In genomic region chr12:40793471-40793870, GRCh38 we compare ENCODE assay signal across 23 cellular contexts.
A peak's percentile ranks its signal among the peaks of the same experiment; 100 is the strongest.
DNase-seq lines count a peak whose midpoint lies in the region; ATAC-seq, FAIRE-seq and TF ChIP-seq lines count a peak whose summit lies in the region.
"Had no signal": no experiment of that assay in that cellular context is flagged by ENCODE, and none has a peak within 500 bp of the region (broad histone marks: within the 10 kb centered on the region; RNA-seq: fewer than 3 reads in every experiment).

No MANE protein-coding gene starts in this region.

- TF ChIP-seq CTCF in DND-41 (IDR thresholded peaks at IDR 0.05; ENCODE audit: borderline replicate concordance, extremely low read depth, low read length, poor library complexity, severe bottlenecking) (no peak), MM.1S (IDR thresholded peaks at IDR 0.05; ENCODE audit: low read length) (no peak), H1 (IDR thresholded peaks at IDR 0.05; ENCODE audit: control extremely low read depth in 1 of 3, insufficient read depth in 1 of 3, low read depth in 1 of 3, low read length in 3 of 3) (no peak), tibial nerve (IDR thresholded peaks at IDR 0.05) (no peak), upper lobe of right lung (IDR thresholded peaks at IDR 0.05) (no peak)

- H2AFZ ChIP-seq in DND-41 (ENCODE audit: low read depth, low read length) (no peak overlapping the region), MM.1S (ENCODE audit: low read length) (no peak overlapping the region), H1 (ENCODE audit: low read length) (no peak overlapping the region)

- 0 out of 2 replicates have a peak, but pooled peaks cover 1% of the 10 kb centered on the region for H3K23me2 ChIP-seq in H1 (ENCODE audit: low read depth, low read length)

- no peak overlapping the region for H4K8ac ChIP-seq in H1 (ENCODE audit: extremely low read depth, insufficient read depth, low read length)

- WGBS in H1 (ENCODE audit: extremely low coverage in 1 of 2, insufficient coverage in 1 of 2, insufficient read length in 1 of 2, insufficient replicate concordance in 2 of 2, low coverage in 1 of 2, low lambda C conversion rate in 2 of 2, missing lambda C conversion rate in 1 of 2), 2 experiments: 89 to 100% methylated on average over 1 of the region's 1 CpG
- 42 to 44% methylated on average over 1 of the region's 1 CpG for WGBS in tibial nerve, 2 donors

- TF ChIP-seq EP300 in H1 (IDR thresholded peaks at IDR 0.05; ENCODE audit: borderline replicate concordance in 1 of 2, low read depth in 2 of 2, low read length in 2 of 2) (no peak), tibial nerve (IDR thresholded peaks at IDR 0.05) (no peak)

- ATAC-seq in DND-41 (ENCODE audit: insufficient read depth, low read depth) (peak; percentile 95), upper lobe of right lung (no peak), GM19467 (IDR thresholded peaks at IDR 0.05; ENCODE audit: unreplicated experiment) (no peak)
- ATAC-seq: Panc1, T-helper 17 cell had no signal

- no peak overlapping the region for H3K14ac ChIP-seq in H1 (ENCODE audit: insufficient read length)

- no peak for TF ChIP-seq RAD21 in H1 (IDR thresholded peaks at IDR 0.05 in 1 of 2, conservative IDR thresholded peaks at IDR 0.05 in 1 of 2; ENCODE audit: low read depth in 2 of 2, low read length in 2 of 2)

- peaks cover 6% of the 10 kb centered on the region for H3F3A ChIP-seq in MM.1S (ENCODE audit: insufficient read depth, low read length)

- H3K9ac ChIP-seq in DND-41 (ENCODE audit: low read depth, low read length) (no peak overlapping the region), MM.1S (ENCODE audit: low read length) (no peak overlapping the region), H1 (replicated peaks in 1 of 4; ENCODE audit: extremely low read depth in 1 of 4, low read depth in 3 of 4, low read length in 3 of 4) (no peak overlapping the region)
- H3K9ac ChIP-seq: BLaER1 treated with 17β-estradiol and CSF1 and Interleukin-3, amounts not matched to agents 10 nM and 100 nM had no signal

- POLR2A ChIA-PET in H1 (lab: Charles Lee; ENCODE audit: partially characterized antibody): no interaction called here

- intact Hi-C loops in upper lobe of right lung (cut with DNase I): no loop called here

- H3K9me2 ChIP-seq in MM.1S (replicated peaks; ENCODE audit: insufficient read depth, low read length): no peaks in the 10 kb centered on the region

- no peak overlapping the region for H3K4ac ChIP-seq in H1 (replicated peaks; ENCODE audit: insufficient read length, low read depth, low read length)

- H2BK120ac ChIP-seq in H1 (replicated peaks; ENCODE audit: low read depth, low read length): no peak overlapping the region

- H3K4me3 ChIP-seq in DND-41 (ENCODE audit: low read depth in 1 of 2, low read length in 2 of 2) (no peak overlapping the region), MM.1S (ENCODE audit: low read length) (no peak overlapping the region; the same call in 1 of the 2 replicates), H1 (ENCODE audit: extremely low read depth in 1 of 4, insufficient read depth in 2 of 4, low read depth in 3 of 4, low read length in 4 of 4) (peak overlapping the region in 1 of 4 experiments; percentile 18; a peak in 1 of 8 replicates), tibial nerve (no peak overlapping the region), upper lobe of right lung (no peak overlapping the region)
- H3K4me3 ChIP-seq: BLaER1 treated with 17β-estradiol and CSF1 and Interleukin-3, amounts not matched to agents 10 nM and 100 nM had no signal

- peaks cover 11% of the 10 kb centered on the region for H3K4me1 ChIP-seq in DND-41 (ENCODE audit: insufficient read depth, low read length)
- H3K4me1 ChIP-seq in MM.1S (ENCODE audit: low read length): peaks cover 27% of the 10 kb centered on the region
- H3K4me1 ChIP-seq in H1 (replicated peaks in 1 of 4; ENCODE audit: control insufficient read depth in 3 of 4, insufficient read depth in 4 of 4, low read length in 3 of 4): peaks cover 0 to 9% (median 3%) of the 10 kb centered on the region in 4 experiments; a peak in 3 of 7 replicates
- peaks cover 0 to 40% (median 5%) of the 10 kb centered on the region in 4 donors for H3K4me1 ChIP-seq in tibial nerve
- no peaks in the 10 kb centered on the region for H3K4me1 ChIP-seq in upper lobe of right lung
- H3K4me1 ChIP-seq: BLaER1 treated with 17β-estradiol and CSF1 and Interleukin-3, amounts not matched to agents 10 nM and 100 nM had no signal

- no peak overlapping the region for H2BK15ac ChIP-seq in H1 (ENCODE audit: low read length)

- no peak overlapping the region for H3K23ac ChIP-seq in H1 (ENCODE audit: insufficient read length)

- H4K5ac ChIP-seq in H1 (ENCODE audit: insufficient read length, low read depth, low read length): no peak overlapping the region

- H3K56ac ChIP-seq in H1 (replicated peaks; ENCODE audit: insufficient read length, low read depth, low read length): no peak overlapping the region

- no peak overlapping the region for H3K18ac ChIP-seq in H1 (ENCODE audit: extremely low read depth, low read length)

- CTCF ChIA-PET in H1 (lab: Charles Lee; ENCODE audit: partially characterized antibody): no interaction called here

- H3K9me3 ChIP-seq in DND-41 (ENCODE audit: insufficient read depth, low read length, severe bottlenecking) (no peaks in the 10 kb centered on the region), MM.1S (replicated peaks; ENCODE audit: insufficient read depth, low read length) (no peaks in the 10 kb centered on the region), H1 (ENCODE audit: insufficient read depth in 2 of 2, low read depth in 1 of 2, low read length in 1 of 2) (no peaks in the 10 kb centered on the region), tibial nerve (no peaks in the 10 kb centered on the region), upper lobe of right lung (no peaks in the 10 kb centered on the region)
- H3K9me3 ChIP-seq: BLaER1 treated with 17β-estradiol and CSF1 and Interleukin-3, amounts not matched to agents 10 nM and 100 nM had no signal

- FAIRE-seq in H1 (lab: Jason Lieb, UNC): no peak

- H4K20me1 ChIP-seq in DND-41 (ENCODE audit: insufficient read depth, low read length): no peaks in the 10 kb centered on the region
- H4K20me1 ChIP-seq in MM.1S (ENCODE audit: insufficient read depth, low read length): no peaks in the 10 kb centered on the region
- no peaks in the 10 kb centered on the region for H4K20me1 ChIP-seq in H1 (replicated peaks in 1 of 2; ENCODE audit: control insufficient read depth in 1 of 2, insufficient read depth in 2 of 2, low read length in 2 of 2)
- H4K20me1 ChIP-seq: BLaER1 treated with 17β-estradiol and CSF1 and Interleukin-3, amounts not matched to agents 10 nM and 100 nM had no signal

- no peak overlapping the region for H4K91ac ChIP-seq in H1 (replicated peaks; ENCODE audit: insufficient read length, low read length)

- H3K27ac ChIP-seq in DND-41 (ENCODE audit: low read length) (no peak overlapping the region), MM.1S (ENCODE audit: low read length) (peak overlapping the region; percentile 36; the same call in 1 of the 2 replicates), H1 (ENCODE audit: low read depth, low read length) (no peak overlapping the region), tibial nerve (peak overlapping the region in 3 of 4 donors; percentile 36 to 79 (median 70)), upper lobe of right lung (no peak overlapping the region)
- H3K27ac ChIP-seq: BLaER1 treated with 17β-estradiol and CSF1 and Interleukin-3, amounts not matched to agents 10 nM and 100 nM had no signal

- H2BK12ac ChIP-seq in H1 (ENCODE audit: low read depth, low read length): no peak overlapping the region

- H3K4me2 ChIP-seq in DND-41 (ENCODE audit: insufficient read depth, low read length) (no peak overlapping the region), MM.1S (ENCODE audit: low read depth, low read length) (peak overlapping the region; percentile 60; the same call in 1 of the 2 replicates), H1 (ENCODE audit: insufficient read depth in 1 of 2, low read depth in 2 of 2, low read length in 2 of 2) (peak overlapping the region; percentile 35 to 77; a peak in 1 of 4 replicates)
- H3K4me2 ChIP-seq: BLaER1 treated with 17β-estradiol and CSF1 and Interleukin-3, amounts not matched to agents 10 nM and 100 nM had no signal

- H3K36me3 ChIP-seq in DND-41 (ENCODE audit: insufficient read depth, low read length) (no peaks in the 10 kb centered on the region), MM.1S (replicated peaks; ENCODE audit: insufficient read depth, low read length) (no peaks in the 10 kb centered on the region), H1 (ENCODE audit: control insufficient read depth in 2 of 4, insufficient read depth in 4 of 4, low read length in 3 of 4) (no peaks in the 10 kb centered on the region), tibial nerve (no peaks in the 10 kb centered on the region), upper lobe of right lung (no peaks in the 10 kb centered on the region)
- H3K36me3 ChIP-seq: BLaER1 treated with 17β-estradiol and CSF1 and Interleukin-3, amounts not matched to agents 10 nM and 100 nM had no signal

- H2BK20ac ChIP-seq in H1 (ENCODE audit: low read length): no peak overlapping the region

- DNase-seq in DND-41: peak; percentile 28
- no peak for DNase-seq in MM.1S
- DNase-seq in H1 (ENCODE audit: low read depth in 1 of 2, low spot score in 2 of 2): no peak
- no peak for DNase-seq in tibial nerve (ENCODE audit: low spot score in 2 of 2)
- DNase-seq in HPDE6-E6E7 (ENCODE audit: extremely low spot score): no peak
- DNase-seq in upper lobe of right lung: no peak
- DNase-seq: CD4-positive, alpha-beta memory T cell; DMS153; EL; H7; HFFc6; KG1; NCI-H1092 treated with DMSO at 0.1 percent for 48 hours; NCI-H1436 treated with DMSO at 0.1 percent for 48 hours; NCI-H1930; NCI-H2227 treated with DMSO at 0.1 percent for 48 hours; NCI-H510A treated with DMSO at 0.1 percent for 48 hours; NCI-H774; NK-92 treated with Interleukin-12 subunit alpha and Interleukin-12 subunit beta, amount 100 ng/mL, for 24 hours; T-helper 17 cell had no signal

- TF ChIP-seq POLR2A in H1 (IDR thresholded peaks at IDR 0.05; ENCODE audit: control extremely low read depth in 1 of 2, low read depth in 2 of 2, low read length in 2 of 2) (no peak), tibial nerve (IDR thresholded peaks at IDR 0.05) (no peak)

- H3K27me3 ChIP-seq in DND-41 (ENCODE audit: insufficient read depth, low read length, poor library complexity) (no peaks in the 10 kb centered on the region), MM.1S (replicated peaks; ENCODE audit: insufficient read depth, low read length) (no peaks in the 10 kb centered on the region), H1 (replicated peaks in 1 of 4; ENCODE audit: control insufficient read depth in 3 of 4, extremely low read depth in 1 of 4, insufficient read depth in 3 of 4, low read length in 3 of 4) (no peaks in the 10 kb centered on the region), tibial nerve (no peaks in the 10 kb centered on the region), upper lobe of right lung (no peaks in the 10 kb centered on the region)
- H3K27me3 ChIP-seq: BLaER1 treated with 17β-estradiol and CSF1 and Interleukin-3, amounts not matched to agents 10 nM and 100 nM had no signal

- H3K79me2 ChIP-seq in DND-41 (ENCODE audit: insufficient read depth, low read length) (no peaks in the 10 kb centered on the region), MM.1S (ENCODE audit: low read length) (no peaks in the 10 kb centered on the region), H1 (ENCODE audit: control insufficient read depth in 1 of 2, insufficient read depth in 2 of 2, low read length in 2 of 2) (no peaks in the 10 kb centered on the region)

- H2AK5ac ChIP-seq in H1 (ENCODE audit: low read depth, low read length): no peak overlapping the region

- H3K79me1 ChIP-seq in H1 (ENCODE audit: low read depth, low read length): no peaks in the 10 kb centered on the region

- H2BK5ac ChIP-seq in H1 (ENCODE audit: low read depth, low read length): no peak overlapping the region

Comparison
In these comparisons a context has a peak if more than half of its experiments do, and no peak if none do; other contexts are left out.
1. H3K27ac ChIP-seq: peak in MM.1S (single experiment) and tibial nerve (3 of 4); none in DND-41 (single experiment), H1 (single experiment) and upper lobe of right lung (single experiment).